8 cellular contexts compared by ENCODE assay signal in the genomic region with DNA sequence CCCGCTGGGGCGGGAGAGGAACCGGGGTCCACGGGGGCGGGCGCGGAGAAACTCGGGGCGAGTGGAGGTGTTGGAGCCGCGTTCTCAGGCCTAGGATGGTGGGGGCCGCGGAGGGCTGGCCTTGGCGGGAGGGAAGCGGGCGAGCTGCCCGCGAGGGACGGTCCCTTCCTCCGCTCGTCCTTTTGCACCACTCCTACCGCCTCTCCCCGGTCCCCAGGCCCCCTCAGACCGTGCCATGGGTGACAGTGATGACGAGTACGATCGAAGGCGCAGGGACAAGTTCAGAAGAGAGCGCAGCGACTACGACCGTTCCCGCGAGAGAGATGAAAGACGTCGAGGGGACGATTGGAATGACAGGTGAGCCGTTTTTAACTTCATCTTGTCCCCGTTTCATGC. TPM values are rescaled to one million over a fixed set of nuclear protein-coding genes. Genes with fewer than 3 reads are reported as not detected.
DNase-seq lines count a peak whose midpoint lies in the region; ATAC-seq and TF ChIP-seq lines count a peak whose summit lies in the region.

No MANE protein-coding gene starts in this region.

- H3K9me2 ChIP-seq in neural cell (ENCODE audit: insufficient read depth, low read length): no peaks in the 10 kb centered on the region

- TF ChIP-seq EP300 in esophagus muscularis mucosa (IDR thresholded peaks at IDR 0.05) (no peak), neural cell (conservative IDR thresholded peaks at IDR 0.05; ENCODE audit: poor library complexity, severe bottlenecking) (no peak)

- no peak for TF ChIP-seq CTCF in WERI-Rb-1 (IDR thresholded peaks at IDR 0.05; ENCODE audit: low read depth, low read length)
- no peak for TF ChIP-seq CTCF in esophagus muscularis mucosa (IDR thresholded peaks at IDR 0.05)
- no peak for TF ChIP-seq CTCF in neural cell (IDR thresholded peaks at IDR 0.05; ENCODE audit: poor library complexity, severe bottlenecking)

- H3F3A ChIP-seq in neural cell (ENCODE audit: insufficient read depth, low read length, poor library complexity, severe bottlenecking): no peaks in the 10 kb centered on the region

- H3K4me3 ChIP-seq in WERI-Rb-1 (ENCODE audit: low read depth, low read length) (peak overlapping the region; percentile 76), esophagus muscularis mucosa (peak overlapping the region; percentile 92 to 99 (median 94)), neural cell (ENCODE audit: low read length) (peak overlapping the region; percentile 95)

- DNase-seq in AG08395 (ENCODE audit: low spot score): peak; percentile 41
- DNase-seq in WERI-Rb-1: no peak
- DNase-seq in esophagus muscularis mucosa (ENCODE audit: extremely low spot score): no peak
- DNase-seq in stimulated activated CD8-positive, alpha-beta memory T cell treated with anti-CD3 and anti-CD28 coated beads, Interleukin-4, amount 100 ng/mL, for 48 hours: no peak

- H3K9ac ChIP-seq in neural cell (ENCODE audit: low read length): peak overlapping the region; percentile 99

- H3K27ac ChIP-seq in WERI-Rb-1: peak overlapping the region; percentile 99
- H3K27ac ChIP-seq in esophagus muscularis mucosa (replicated peaks in 1 of 4): peak overlapping the region; percentile 92 to 99 (median 97)
- H3K27ac ChIP-seq in neural cell (ENCODE audit: low read length): peak overlapping the region; percentile 99

- TF ChIP-seq RAD21 in neural cell (conservative IDR thresholded peaks at IDR 0.05): no peak

- WGBS in esophagus muscularis mucosa: 0% methylated on average over 21 of the region's 39 CpGs

- H3K27me3 ChIP-seq in WERI-Rb-1 (ENCODE audit: insufficient read depth, low read depth, severe bottlenecking) (no peaks in the 10 kb centered on the region), esophagus muscularis mucosa (peaks cover 0 to 10% (median 0%) of the 10 kb centered on the region in 4 donors), neural cell (ENCODE audit: insufficient read depth, low read depth, low read length) (no peaks in the 10 kb centered on the region)

- H3K79me2 ChIP-seq in neural cell (replicated peaks; ENCODE audit: insufficient read depth, low read length): peaks cover 51% of the 10 kb centered on the region

- no peak for TF ChIP-seq POLR2A in esophagus muscularis mucosa (IDR thresholded peaks at IDR 0.05; ENCODE audit: low read depth)

- peak overlapping the region; percentile 76 for H3K4me2 ChIP-seq in neural cell (ENCODE audit: low read length)

- H3K36me3 ChIP-seq in WERI-Rb-1 (peaks cover 48% of the 10 kb centered on the region), esophagus muscularis mucosa (peaks cover 24 to 73% (median 49%) of the 10 kb centered on the region in 4 donors), neural cell (ENCODE audit: insufficient read depth, low read length) (no peaks in the 10 kb centered on the region)

- intact Hi-C loops in esophagus muscularis mucosa (cut with DNase I): no loop called here

- H3K9me3 ChIP-seq in WERI-Rb-1 (ENCODE audit: severe bottlenecking) (no peaks in the 10 kb centered on the region), esophagus muscularis mucosa (no peaks in the 10 kb centered on the region), neural cell (ENCODE audit: low read length) (no peaks in the 10 kb centered on the region)

- ATAC-seq in GM18907 (IDR thresholded peaks at IDR 0.05; ENCODE audit: unreplicated experiment) (peak; percentile 17), HG03159 (IDR thresholded peaks at IDR 0.05; ENCODE audit: unreplicated experiment) (peak; percentile 22), HG03097 (IDR thresholded peaks at IDR 0.05; ENCODE audit: low FRiP score, unreplicated experiment) (no peak)

- peaks cover 33 to 60% (median 57%) of the 10 kb centered on the region in 4 donors for H3K4me1 ChIP-seq in esophagus muscularis mucosa

- H2AFZ ChIP-seq in neural cell (ENCODE audit: low read depth, low read length): peak overlapping the region; percentile 90

- peaks cover 6% of the 10 kb centered on the region for H4K20me1 ChIP-seq in neural cell (ENCODE audit: insufficient read depth)

TF ChIP-seq in neural cell, 6 proteins besides CTCF, POLR2A, EP300 and RAD21:
- TF ChIP-seq MXI1 (conservative IDR thresholded peaks at IDR 0.05; ENCODE audit: poor library complexity, severe bottlenecking) (no peak), POLR2AphosphoS5 (IDR thresholded peaks at IDR 0.05) (no peak), SMC3 (conservative IDR thresholded peaks at IDR 0.05; ENCODE audit: poor library complexity) (no peak), TAF1 (IDR thresholded peaks at IDR 0.05; ENCODE audit: low read depth) (no peak), EZH2 (IDR thresholded peaks at IDR 0.05; ENCODE audit: borderline replicate concordance, insufficient read depth, low read length, poor library complexity, severe bottlenecking) (no peak)
- TF ChIP-seq, protein P1, sequence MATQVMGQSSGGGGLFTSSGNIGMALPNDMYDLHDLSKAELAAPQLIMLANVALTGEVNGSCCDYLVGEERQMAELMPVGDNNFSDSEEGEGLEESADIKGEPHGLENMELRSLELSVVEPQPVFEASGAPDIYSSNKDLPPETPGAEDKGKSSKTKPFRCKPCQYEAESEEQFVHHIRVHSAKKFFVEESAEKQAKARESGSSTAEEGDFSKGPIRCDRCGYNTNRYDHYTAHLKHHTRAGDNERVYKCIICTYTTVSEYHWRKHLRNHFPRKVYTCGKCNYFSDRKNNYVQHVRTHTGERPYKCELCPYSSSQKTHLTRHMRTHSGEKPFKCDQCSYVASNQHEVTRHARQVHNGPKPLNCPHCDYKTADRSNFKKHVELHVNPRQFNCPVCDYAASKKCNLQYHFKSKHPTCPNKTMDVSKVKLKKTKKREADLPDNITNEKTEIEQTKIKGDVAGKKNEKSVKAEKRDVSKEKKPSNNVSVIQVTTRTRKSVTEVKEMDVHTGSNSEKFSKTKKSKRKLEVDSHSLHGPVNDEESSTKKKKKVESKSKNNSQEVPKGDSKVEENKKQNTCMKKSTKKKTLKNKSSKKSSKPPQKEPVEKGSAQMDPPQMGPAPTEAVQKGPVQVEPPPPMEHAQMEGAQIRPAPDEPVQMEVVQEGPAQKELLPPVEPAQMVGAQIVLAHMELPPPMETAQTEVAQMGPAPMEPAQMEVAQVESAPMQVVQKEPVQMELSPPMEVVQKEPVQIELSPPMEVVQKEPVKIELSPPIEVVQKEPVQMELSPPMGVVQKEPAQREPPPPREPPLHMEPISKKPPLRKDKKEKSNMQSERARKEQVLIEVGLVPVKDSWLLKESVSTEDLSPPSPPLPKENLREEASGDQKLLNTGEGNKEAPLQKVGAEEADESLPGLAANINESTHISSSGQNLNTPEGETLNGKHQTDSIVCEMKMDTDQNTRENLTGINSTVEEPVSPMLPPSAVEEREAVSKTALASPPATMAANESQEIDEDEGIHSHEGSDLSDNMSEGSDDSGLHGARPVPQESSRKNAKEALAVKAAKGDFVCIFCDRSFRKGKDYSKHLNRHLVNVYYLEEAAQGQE (IDR thresholded peaks at IDR 0.05; ENCODE audit: borderline replicate concordance): no peak

RNA-seq across cellular contexts. Expression of a gene that starts 0.5 kb away (rescaled TPM):
- total RNA-seq in esophagus muscularis mucosa: 10 to 100 TPM; 47.2 to 69.6 (median 61.7) TPM
- 59.9 and 65.2 TPM in 2 replicates for polyA plus RNA-seq in neural cell
- 38.4 and 47.5 TPM in 2 replicates for polyA minus RNA-seq in neural cell

RNA-seq across cellular contexts. Expression of a gene that starts 8.2 kb away (rescaled TPM):
- 10 to 100 TPM; 60.2 to 89.9 (median 81.2) TPM for total RNA-seq in esophagus muscularis mucosa
- 1.4 and 2.1 TPM in 2 replicates for polyA plus RNA-seq in neural cell
- 1.2 and 1.5 TPM in 2 replicates for polyA minus RNA-seq in neural cell

RNA-seq across cellular contexts. Expression of a gene that starts 14.2 kb away (rescaled TPM):
- 1 to 10 TPM; 2.1 to 8.7 (median 5.7) TPM for total RNA-seq in esophagus muscularis mucosa
- polyA plus RNA-seq in neural cell: 2.4 and 5.0 TPM in 2 replicates
- polyA minus RNA-seq in neural cell: 5.6 and 7.2 TPM in 2 replicates

RNA-seq across cellular contexts. Expression of a gene that starts 20.3 kb away (rescaled TPM):
- total RNA-seq in esophagus muscularis mucosa: 1 to 10 TPM; 2.5 to 4.6 (median 3.5) TPM
- polyA plus RNA-seq in neural cell: 12.2 and 14.3 TPM in 2 replicates
- polyA minus RNA-seq in neural cell: 12.4 and 15.6 TPM in 2 replicates

RNA-seq across cellular contexts. Expression of a gene that starts 22.8 kb away (rescaled TPM):
- 10 to 100 TPM; 15.0 to 26.0 (median 19.9) TPM for total RNA-seq in esophagus muscularis mucosa
- 21.2 and 29.0 TPM in 2 replicates for polyA plus RNA-seq in neural cell
- 14.8 and 19.2 TPM in 2 replicates for polyA minus RNA-seq in neural cell
